ENCODE assay signal across 1 cellular context in genomic region chr16:66872927-66873684, GRCh38.
TF ChIP-seq lines count a peak whose summit lies in the region.

No MANE protein-coding gene starts in this region.

TF ChIP-seq in HepG2, 621 proteins besides CTCF, POLR2A, EP300 and RAD21 (continued from another document and continues in another):
- peak; percentile 63; the same call in 1 of the 2 replicates for TF ChIP-seq MXD3 (CRISPR knock-in tag; IDR thresholded peaks at IDR 0.05)
- 0 out of 2 replicates have a peak, but pooled peaks have one; percentile 68 for TF ChIP-seq AKAP8 (CRISPR knock-in tag; IDR thresholded peaks at IDR 0.05)
- no peak for TF ChIP-seq PRMT3 (CRISPR knock-in tag; IDR thresholded peaks at IDR 0.05; ENCODE audit: borderline replicate concordance, low read depth)
- TF ChIP-seq TMF1 (CRISPR knock-in tag; IDR thresholded peaks at IDR 0.05; ENCODE audit: low read depth): peak; percentile 67; the same call in 1 of the 2 replicates
- peak; percentile 82 for TF ChIP-seq ZNF331 (CRISPR knock-in tag; IDR thresholded peaks at IDR 0.05)
- no peak for TF ChIP-seq ZNF496 (CRISPR knock-in tag; IDR thresholded peaks at IDR 0.05; ENCODE audit: insufficient replicate concordance)
- no peak for TF ChIP-seq ZZZ3 (CRISPR knock-in tag; IDR thresholded peaks at IDR 0.05; ENCODE audit: borderline replicate concordance)
- no peak for TF ChIP-seq ZNF484 (CRISPR knock-in tag; IDR thresholded peaks at IDR 0.05; ENCODE audit: borderline replicate concordance, low read depth)
- TF ChIP-seq REXO4 (CRISPR knock-in tag; IDR thresholded peaks at IDR 0.05; ENCODE audit: borderline replicate concordance): 0 out of 2 replicates have a peak, but pooled peaks have one; percentile 48
- peak; percentile 72 for TF ChIP-seq ZBTB33 (CRISPR knock-in tag; IDR thresholded peaks at IDR 0.05)
- TF ChIP-seq HNRNPUL1 (IDR thresholded peaks at IDR 0.05; ENCODE audit: low read depth, low read length): no peak
- TF ChIP-seq FOXJ3 (CRISPR knock-in tag; IDR thresholded peaks at IDR 0.05; ENCODE audit: borderline replicate concordance): no peak
- TF ChIP-seq CREB3 (CRISPR knock-in tag; IDR thresholded peaks at IDR 0.05): no peak
- no peak for TF ChIP-seq NAIF1 (CRISPR knock-in tag; IDR thresholded peaks at IDR 0.05; ENCODE audit: borderline replicate concordance)
- peak; percentile 52 for TF ChIP-seq ETV5 (CRISPR knock-in tag; IDR thresholded peaks at IDR 0.05; ENCODE audit: borderline replicate concordance)
- no peak for TF ChIP-seq SIX4 (CRISPR knock-in tag; IDR thresholded peaks at IDR 0.05)
- TF ChIP-seq PTBP1 (IDR thresholded peaks at IDR 0.05; ENCODE audit: low read depth, low read length, poor library complexity, severe bottlenecking): no peak
- TF ChIP-seq MXD1 (CRISPR knock-in tag; IDR thresholded peaks at IDR 0.05): peak; percentile 81
- TF ChIP-seq PHF21A (CRISPR knock-in tag; IDR thresholded peaks at IDR 0.05): peak; percentile 62; the same call in 1 of the 2 replicates
- TF ChIP-seq KLF9 (CRISPR knock-in tag; IDR thresholded peaks at IDR 0.05; ENCODE audit: low read depth): no peak
- TF ChIP-seq TCF7 (IDR thresholded peaks at IDR 0.05; ENCODE audit: low read depth): no peak
- TF ChIP-seq PAF1 (CRISPR knock-in tag; IDR thresholded peaks at IDR 0.05): no peak
- no peak for TF ChIP-seq ZMAT5 (CRISPR knock-in tag; IDR thresholded peaks at IDR 0.05; ENCODE audit: borderline replicate concordance, low read depth)
- TF ChIP-seq YY1 (IDR thresholded peaks at IDR 0.05; ENCODE audit: insufficient read depth, insufficient replicate concordance, low read depth, low read length): peak; percentile 77
- peak; percentile 89; the same call in 1 of the 2 replicates for TF ChIP-seq RFXAP (CRISPR knock-in tag; IDR thresholded peaks at IDR 0.05; ENCODE audit: borderline replicate concordance)
- TF ChIP-seq ZNF33A (CRISPR knock-in tag; IDR thresholded peaks at IDR 0.05; ENCODE audit: borderline replicate concordance): no peak
- TF ChIP-seq GATA4 (IDR thresholded peaks at IDR 0.05; ENCODE audit: borderline replicate concordance, low read depth): no peak
- TF ChIP-seq ZNF781 (CRISPR knock-in tag; IDR thresholded peaks at IDR 0.05; ENCODE audit: borderline replicate concordance, not compliant biosample characterization): peak; percentile 59
- no peak for TF ChIP-seq SNRNP70 (IDR thresholded peaks at IDR 0.05; ENCODE audit: low read depth, low read length)
- TF ChIP-seq ZNF501 (CRISPR knock-in tag; IDR thresholded peaks at IDR 0.05): 0 out of 2 replicates have a peak, but pooled peaks have one; percentile 43
- no peak for TF ChIP-seq ZNF839 (CRISPR knock-in tag; IDR thresholded peaks at IDR 0.05; ENCODE audit: borderline replicate concordance)
- peak; percentile 60; the same call in 1 of the 2 replicates for TF ChIP-seq ZNF580 (CRISPR knock-in tag; IDR thresholded peaks at IDR 0.05; ENCODE audit: borderline replicate concordance, low read depth)
- TF ChIP-seq AHR (CRISPR knock-in tag; IDR thresholded peaks at IDR 0.05): peak; percentile 83; the same call in 1 of the 2 replicates
- no peak for TF ChIP-seq HBP1 (CRISPR knock-in tag; IDR thresholded peaks at IDR 0.05; ENCODE audit: low read depth)
- no peak for TF ChIP-seq ZBTB3 (CRISPR knock-in tag; IDR thresholded peaks at IDR 0.05; ENCODE audit: borderline replicate concordance, low read depth)
- TF ChIP-seq PHF5A (CRISPR knock-in tag; IDR thresholded peaks at IDR 0.05; ENCODE audit: low read depth, unreplicated experiment): peak; percentile 70
- no peak for TF ChIP-seq MYNN (CRISPR knock-in tag; IDR thresholded peaks at IDR 0.05; ENCODE audit: low read depth)
- TF ChIP-seq PLRG1 (conservative IDR thresholded peaks at IDR 0.05): no peak
- no peak for TF ChIP-seq SNAI1 (CRISPR knock-in tag; IDR thresholded peaks at IDR 0.05; ENCODE audit: borderline replicate concordance)
- TF ChIP-seq RELA (CRISPR knock-in tag; IDR thresholded peaks at IDR 0.05): no peak
- TF ChIP-seq ZMYM3 (CRISPR knock-in tag; IDR thresholded peaks at IDR 0.05): peak; percentile 96
- no peak for TF ChIP-seq MAF1 (CRISPR knock-in tag; IDR thresholded peaks at IDR 0.05; ENCODE audit: borderline replicate concordance)
- no peak for TF ChIP-seq HNF4G (IDR thresholded peaks at IDR 0.05; ENCODE audit: borderline replicate concordance, low read depth, low read length)
- TF ChIP-seq HNF4G (CRISPR knock-in tag; IDR thresholded peaks at IDR 0.05; ENCODE audit: borderline replicate concordance, low read depth): 0 out of 2 replicates have a peak, but pooled peaks have one; percentile 27
- TF ChIP-seq ZBTB21 (CRISPR knock-in tag; IDR thresholded peaks at IDR 0.05): no peak
- peak; percentile 41; the same call in 1 of the 2 replicates for TF ChIP-seq SIN3A (IDR thresholded peaks at IDR 0.05; ENCODE audit: borderline replicate concordance, low read depth, low read length)
- TF ChIP-seq PCBP1 (IDR thresholded peaks at IDR 0.05; ENCODE audit: borderline replicate concordance, low read depth, low read length): peak; percentile 98
- TF ChIP-seq ZSCAN20 (CRISPR knock-in tag; IDR thresholded peaks at IDR 0.05; ENCODE audit: borderline replicate concordance): peak; percentile 91; the same call in 1 of the 2 replicates
- no peak for TF ChIP-seq CENPX (CRISPR knock-in tag; IDR thresholded peaks at IDR 0.05)
- TF ChIP-seq ZFP62 (CRISPR knock-in tag; IDR thresholded peaks at IDR 0.05): no peak
- TF ChIP-seq SIN3B (IDR thresholded peaks at IDR 0.05; ENCODE audit: low read length): no peak
- TF ChIP-seq ZNF225 (CRISPR knock-in tag; IDR thresholded peaks at IDR 0.05): 0 out of 2 replicates have a peak, but pooled peaks have one; percentile 32
- TF ChIP-seq GRHL1 (CRISPR knock-in tag; conservative IDR thresholded peaks at IDR 0.05): no peak
- no peak for TF ChIP-seq POLR2AphosphoS2 (IDR thresholded peaks at IDR 0.05; ENCODE audit: low read depth, low read length)
- 0 out of 2 replicates have a peak, but pooled peaks have one; percentile 54 for TF ChIP-seq THYN1 (CRISPR knock-in tag; IDR thresholded peaks at IDR 0.05; ENCODE audit: borderline replicate concordance, low read depth)
- peak; percentile 94 for TF ChIP-seq MAX (IDR thresholded peaks at IDR 0.05)
- no peak for TF ChIP-seq SETDB1 (CRISPR knock-in tag; IDR thresholded peaks at IDR 0.05; ENCODE audit: borderline replicate concordance)
- TF ChIP-seq HCFC1 (IDR thresholded peaks at IDR 0.05; ENCODE audit: low read depth, low read length): no peak
- no peak for TF ChIP-seq EEA1 (CRISPR knock-in tag; IDR thresholded peaks at IDR 0.05; ENCODE audit: borderline replicate concordance)
- peak; percentile 73 for TF ChIP-seq ZNF143 (CRISPR knock-in tag; IDR thresholded peaks at IDR 0.05)
- TF ChIP-seq ZNF12 (CRISPR knock-in tag; IDR thresholded peaks at IDR 0.05): peak; percentile 83
- TF ChIP-seq RNF2 (conservative IDR thresholded peaks at IDR 0.05; ENCODE audit: low read depth): 0 out of 2 replicates have a peak, but pooled peaks have one; percentile 46
- peak; percentile 52; the same call in 1 of the 2 replicates for TF ChIP-seq PHF8 (CRISPR knock-in tag; IDR thresholded peaks at IDR 0.05)
- TF ChIP-seq SNAPC5 (CRISPR knock-in tag; IDR thresholded peaks at IDR 0.05; ENCODE audit: borderline replicate concordance): no peak
- TF ChIP-seq ZKSCAN1 (IDR thresholded peaks at IDR 0.05; ENCODE audit: low read length): no peak
- TF ChIP-seq REL (CRISPR knock-in tag; conservative IDR thresholded peaks at IDR 0.05): 0 out of 2 replicates have a peak, but pooled peaks have one; percentile 54
- no peak for TF ChIP-seq CSRNP2 (CRISPR knock-in tag; conservative IDR thresholded peaks at IDR 0.05; ENCODE audit: low read depth)
- no peak for TF ChIP-seq ELK4 (CRISPR knock-in tag; IDR thresholded peaks at IDR 0.05; ENCODE audit: borderline replicate concordance)
- peak; percentile 99; the same call in 1 of the 2 replicates for TF ChIP-seq MTF2 (CRISPR knock-in tag; IDR thresholded peaks at IDR 0.05; ENCODE audit: borderline replicate concordance)
